In genomic region chr1:230972855-230973271, GRCh38 we compare ENCODE assay signal across 8 cellular contexts.
DNase-seq lines count a peak whose midpoint lies in the region; ATAC-seq and TF ChIP-seq lines count a peak whose summit lies in the region.

No MANE protein-coding gene starts in this region.

- H3K36me3 ChIP-seq in OCI-LY3 (replicated peaks; ENCODE audit: low read depth, low read length) = peaks cover 17% of the 10 kb centered on the region

- peak overlapping the region; percentile 55 for H3K27ac ChIP-seq in OCI-LY3 (ENCODE audit: low read length)
- H3K27ac ChIP-seq in coronary artery = no peak overlapping the region

- ATAC-seq in GM18499 (IDR thresholded peaks at IDR 0.05; ENCODE audit: insufficient read depth, unreplicated experiment) (peak; percentile 86), HG02763 (IDR thresholded peaks at IDR 0.05; ENCODE audit: unreplicated experiment) (peak; percentile 67)

- TF ChIP-seq CTCF in OCI-LY3 (IDR thresholded peaks at IDR 0.05; ENCODE audit: low read depth, low read length) (no peak), coronary artery (IDR thresholded peaks at IDR 0.05) (no peak)

- peaks cover 23% of the 10 kb centered on the region for H3K4me1 ChIP-seq in OCI-LY3 (ENCODE audit: low read length)

- peak overlapping the region; percentile 52 for H3K4me2 ChIP-seq in OCI-LY3 (ENCODE audit: low read length)

- H3K79me2 ChIP-seq in OCI-LY3 (ENCODE audit: low read length) = peaks cover 65% of the 10 kb centered on the region

- DNase-seq in activated effector memory CD4-positive, alpha-beta T cell treated with anti-CD3 and anti-CD28 coated beads, Interleukin-2, amount 50 U/mL, for 16 hours = peak; percentile 85
- DNase-seq in stimulated activated CD4-positive, alpha-beta T cell treated with anti-CD3 and anti-CD28 coated beads, Interleukin-15, amount 100 ng/mL, for 48 hours (ENCODE audit: low read depth in 2 of 2) = peak; percentile 35 to 41
- no peak for DNase-seq in coronary artery (ENCODE audit: low spot score)
- no peak for DNase-seq in SHP77 (lab: John Stamatoyannopoulos, UW)
- DNase-seq in NCI-H2196 (lab: John Stamatoyannopoulos, UW; ENCODE audit: unreplicated experiment) = no peak

- H3K4me3 ChIP-seq in OCI-LY3 (ENCODE audit: low read length) (peak overlapping the region; percentile 8; the same call in 1 of the 2 replicates), coronary artery (no peak overlapping the region)

- no peaks in the 10 kb centered on the region for H4K20me1 ChIP-seq in OCI-LY3 (ENCODE audit: insufficient read depth, low read length)

- no peaks in the 10 kb centered on the region for H3K9me3 ChIP-seq in OCI-LY3 (ENCODE audit: insufficient read depth, low read length)

- H3K27me3 ChIP-seq in OCI-LY3 (ENCODE audit: low read depth, low read length) = no peaks in the 10 kb centered on the region

- peak overlapping the region; percentile 3; the same call in 1 of the 2 replicates for H3K9ac ChIP-seq in OCI-LY3 (ENCODE audit: low read length)

- H2AFZ ChIP-seq in OCI-LY3 (ENCODE audit: low read depth, low read length) = peak overlapping the region; percentile 17; the same call in 1 of the 2 replicates

Comparison
In these comparisons a context has a peak if more than half of its experiments do, and no peak if none do; other contexts are left out.
1. DNase-seq: peak in activated effector memory CD4-positive, alpha-beta T cell treated with anti-CD3 and anti-CD28 coated beads, Interleukin-2, amount 50 U/mL, for 16 hours (single experiment) and stimulated activated CD4-positive, alpha-beta T cell treated with anti-CD3 and anti-CD28 coated beads, Interleukin-15, amount 100 ng/mL, for 48 hours (2 of 2); none in coronary artery (single experiment), SHP77 (0 of 2) and NCI-H2196 (single experiment).